Comparison of ENCODE assay signal across 8 cellular contexts in the genomic region with DNA sequence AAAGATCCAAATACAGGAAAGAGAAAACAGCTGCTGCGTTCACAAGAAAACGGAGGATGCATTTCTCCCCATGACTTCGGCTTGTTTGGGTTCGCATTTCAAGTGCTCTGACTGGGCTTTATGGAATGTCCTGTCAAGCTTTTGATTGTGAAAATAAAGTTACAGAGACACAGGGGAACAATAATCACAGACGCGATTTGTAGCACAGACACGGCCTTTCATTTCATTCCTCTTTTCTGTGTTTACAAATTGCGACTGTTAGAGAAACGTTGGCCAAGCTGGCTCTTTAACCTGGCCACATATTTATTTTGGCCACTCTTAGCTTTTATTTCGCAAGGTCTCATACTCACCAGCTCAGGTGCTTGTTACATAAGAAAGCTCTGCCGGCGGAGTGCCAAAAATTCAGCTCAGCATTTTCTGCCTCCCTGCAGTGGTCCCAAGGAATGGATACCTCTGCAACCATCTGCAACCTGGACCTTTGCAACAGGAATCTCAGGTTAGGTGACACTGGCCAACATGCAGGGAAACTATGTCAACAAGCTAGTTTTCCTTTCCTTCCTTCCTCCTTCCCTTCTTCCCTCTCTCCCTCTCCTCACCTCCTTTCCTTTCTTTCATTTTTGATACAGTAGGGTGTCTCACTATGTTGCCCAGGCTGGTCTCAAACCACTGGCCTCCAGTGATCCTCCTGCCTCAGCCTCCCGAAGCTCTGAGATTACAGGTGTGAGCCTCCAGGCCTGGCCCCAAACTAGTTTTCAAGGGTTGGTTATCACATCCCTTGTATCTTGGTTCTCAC. TPM values are rescaled to one million over a fixed set of nuclear protein-coding genes. Genes with fewer than 3 reads are reported as not detected.
DNase-seq lines count a peak whose midpoint lies in the region; ATAC-seq and TF ChIP-seq lines count a peak whose summit lies in the region.
"Had no signal": no experiment of that assay in that cellular context is flagged by ENCODE, and none has a peak within 500 bp of the region (broad histone marks: within the 10 kb centered on the region; RNA-seq: fewer than 3 reads in every experiment).

No MANE protein-coding gene starts in this region.

- H3K36me3 ChIP-seq in brain microvascular endothelial cell (replicated peaks), result no peaks in the 10 kb centered on the region
- H3K36me3 ChIP-seq in left lung, result no peaks in the 10 kb centered on the region

- H3K4me3 ChIP-seq in LNCaP clone FGC (ENCODE audit: low read depth, low read length), result peak overlapping the region; percentile 32
- H3K4me3 ChIP-seq in brain microvascular endothelial cell (ENCODE audit: low read depth, low read length), result no peak overlapping the region
- H3K4me3 ChIP-seq in left lung, result no peak overlapping the region

- H3K36me3 Mint-ChIP-seq in type B pancreatic cell, result no peaks in the 10 kb centered on the region

- H3K27ac ChIP-seq in brain microvascular endothelial cell, result peak overlapping the region; percentile 56
- H3K27ac ChIP-seq in left lung, result peak overlapping the region; percentile 57 to 77

- peaks cover 23% of the 10 kb centered on the region for H3K4me1 Mint-ChIP-seq in type B pancreatic cell (ENCODE audit: unreplicated experiment)

- ATAC-seq in left lung (peak; percentile 80), GM21619 (IDR thresholded peaks at IDR 0.05; ENCODE audit: unreplicated experiment) (no peak), HG02571 (IDR thresholded peaks at IDR 0.05; ENCODE audit: unreplicated experiment) (no peak)

- TF ChIP-seq CTCF in LNCaP clone FGC (IDR thresholded peaks at IDR 0.05; ENCODE audit: control insufficient read depth, extremely low read depth, insufficient read depth) (no peak), brain microvascular endothelial cell (IDR thresholded peaks at IDR 0.05; ENCODE audit: low read depth, low read length, missing control alignments) (no peak), left lung (IDR thresholded peaks at IDR 0.05) (no peak), type B pancreatic cell (conservative IDR thresholded peaks at IDR 0.05) (no peak)

- H3K9me3 Mint-ChIP-seq in type B pancreatic cell, result peaks cover 4% of the 10 kb centered on the region

- H3K4me3 Mint-ChIP-seq in type B pancreatic cell, result peak overlapping the region; percentile 68

- no peaks in the 10 kb centered on the region for H3K27me3 ChIP-seq in brain microvascular endothelial cell (replicated peaks)
- H3K27me3 ChIP-seq in left lung, result no peaks in the 10 kb centered on the region

- peak; percentile 97 for DNase-seq in LNCaP clone FGC (ENCODE audit: low read depth)
- DNase-seq in brain microvascular endothelial cell, result peak; percentile 69
- DNase-seq in left lung, result peak in 1 of 2 donors; percentile 66
- DNase-seq in type B pancreatic cell (ENCODE audit: extremely low spot score, unreplicated experiment), result no peak
- no peak for DNase-seq in KBM-7
- DNase-seq: anterior cingulate cortex had no signal

- H3K27me3 Mint-ChIP-seq in type B pancreatic cell, result no peaks in the 10 kb centered on the region

- no peaks in the 10 kb centered on the region for H3K9me3 ChIP-seq in left lung

- peak overlapping the region; percentile 89 for H3K27ac Mint-ChIP-seq in type B pancreatic cell

- in situ Hi-C loops in brain microvascular endothelial cell (cut with HindIII; ENCODE audit: low pct_ligation_motif_present, low sequenced_read_pairs), result no loop called here
- in situ Hi-C loops in KBM-7 (cut with MboI; ENCODE audit: low pct_unique_long_range_greater_than_20kb, low sequenced_read_pairs), result no loop called here

- intact Hi-C loops in left lung (cut with DNase I), result no loop called here

- H3K4me1 ChIP-seq in left lung, result peaks cover 5 to 19% of the 10 kb centered on the region in 2 donors

RNA-seq across cellular contexts. Expression of a gene that starts 58.2 kb away (rescaled TPM):
- total RNA-seq in left lung (1 to 10 TPM; 1.4 TPM), type B pancreatic cell (ENCODE audit: low replicate concordance) (0.67 and 2.7 TPM in 2 replicates)

Comparison
In these comparisons a context has a peak if more than half of its experiments do, and no peak if none do; other contexts are left out.
1. DNase-seq: peak in LNCaP clone FGC (single experiment) and brain microvascular endothelial cell (single experiment); none in type B pancreatic cell (single experiment) and KBM-7 (single experiment).